22 cellular contexts compared by ENCODE assay signal in genomic region chr10:133156674-133157579, GRCh38. TPM values are rescaled to one million over a fixed set of nuclear protein-coding genes. Genes with fewer than 3 reads are reported as not detected.
DNase-seq lines count a peak whose midpoint lies in the region; ATAC-seq, FAIRE-seq and TF ChIP-seq lines count a peak whose summit lies in the region.
"Had no signal": no experiment of that assay in that cellular context is flagged by ENCODE, and none has a peak within 500 bp of the region (broad histone marks: within the 10 kb centered on the region; RNA-seq: fewer than 3 reads in every experiment).

No MANE protein-coding gene starts in this region.

- TF ChIP-seq CTCF in fibroblast of villous mesenchyme (IDR thresholded peaks at IDR 0.05; ENCODE audit: insufficient read depth, low read depth, low read length) (no peak), osteoblast (IDR thresholded peaks at IDR 0.05; ENCODE audit: extremely low read depth, low read depth, low read length) (no peak), hepatocyte (IDR thresholded peaks at IDR 0.05; ENCODE audit: poor library complexity) (no peak)

- no peaks in the 10 kb centered on the region for H3K36me3 ChIP-seq in adipocyte (ENCODE audit: control insufficient read depth, insufficient read depth, low read length, severe bottlenecking)
- no peaks in the 10 kb centered on the region for H3K36me3 ChIP-seq in osteoblast (ENCODE audit: insufficient read depth, low read length)
- H3K36me3 ChIP-seq in hepatocyte (replicated peaks; ENCODE audit: insufficient read depth, low read depth): no peaks in the 10 kb centered on the region
- H3K36me3 ChIP-seq: adrenal gland, thyroid gland had no signal

- H3K9ac ChIP-seq in adipocyte (ENCODE audit: low read length): no peak overlapping the region

- H3K4me2 ChIP-seq in osteoblast (ENCODE audit: insufficient read depth, low read length) (no peak overlapping the region), hepatocyte (no peak overlapping the region)

- H3K79me2 ChIP-seq in osteoblast (ENCODE audit: insufficient read depth, low read length) (no peaks in the 10 kb centered on the region), hepatocyte (no peaks in the 10 kb centered on the region)

- ATAC-seq in GM19023 (IDR thresholded peaks at IDR 0.05; ENCODE audit: unreplicated experiment): no peak
- ATAC-seq: WTC11 had no signal

- peaks cover 4% of the 10 kb centered on the region for H3K4me1 ChIP-seq in adipocyte (ENCODE audit: control insufficient read depth, insufficient read depth, low read length)
- H3K4me1 ChIP-seq in osteoblast (ENCODE audit: insufficient read depth, low read length): no peaks in the 10 kb centered on the region
- peaks cover 22% of the 10 kb centered on the region for H3K4me1 ChIP-seq in hepatocyte (ENCODE audit: insufficient read depth)

- peak; percentile 78 for FAIRE-seq in GM12892 (lab: Jason Lieb, UNC)

- H3K4me3 ChIP-seq in adipocyte (ENCODE audit: low read length): no peak overlapping the region
- no peak overlapping the region for H3K4me3 ChIP-seq in fibroblast of villous mesenchyme (ENCODE audit: low read depth, low read length)
- H3K4me3 ChIP-seq in osteoblast (ENCODE audit: insufficient read depth, low read length): no peak overlapping the region
- H3K4me3 ChIP-seq in hepatocyte: no peak overlapping the region
- H3K4me3 ChIP-seq: adrenal gland, thyroid gland had no signal

- H3K9me2 ChIP-seq in hepatocyte (replicated peaks; ENCODE audit: insufficient read depth): no peaks in the 10 kb centered on the region

- H3K9me3 ChIP-seq in adipocyte (ENCODE audit: control insufficient read depth, low read length) (no peaks in the 10 kb centered on the region), osteoblast (ENCODE audit: low read depth, low read length) (no peaks in the 10 kb centered on the region), hepatocyte (ENCODE audit: low read depth) (no peaks in the 10 kb centered on the region)
- H3K9me3 ChIP-seq: adrenal gland, thyroid gland had no signal

- DNase-seq in GM12892 (ENCODE audit: insufficient read length) (no peak), adipocyte (ENCODE audit: low read depth) (peak; percentile 23), fibroblast of villous mesenchyme (ENCODE audit: low read depth) (peak; percentile 61), osteoblast (ENCODE audit: insufficient read length, low spot score, missing footprints) (peak; percentile 89), SK-N-DZ (ENCODE audit: low spot score) (no peak), hepatocyte (ENCODE audit: low spot score) (no peak)
- DNase-seq: activated CD8-positive, alpha-beta memory T cell treated with anti-CD3 and anti-CD28 coated beads, Interleukin-2, amount 50 U/mL, for 48 hours; dermis blood vessel endothelial cell; DMS53; GF-D8; GOT3; MM.1S; NCI-H146; NCI-H524; stimulated activated CD4-positive, alpha-beta T cell treated with anti-CD3 and anti-CD28 coated beads, Interleukin-4, amount 100 ng/mL, for 4 hours; T1000; thyroid gland had no signal

- H3K27ac ChIP-seq in osteoblast (ENCODE audit: low read depth, low read length) (no peak overlapping the region), hepatocyte (no peak overlapping the region)
- H3K27ac ChIP-seq: adrenal gland, thyroid gland had no signal

- 79% methylated on average over 24 of the region's 24 CpGs for WGBS in hepatocyte (ENCODE audit: low lambda C conversion rate, missing lambda C conversion rate)

- no peak for TF ChIP-seq POLR2A in GM12892 (IDR thresholded peaks at IDR 0.05; ENCODE audit: low read depth, low read length)

- peaks cover 64% of the 10 kb centered on the region for H3K27me3 ChIP-seq in adipocyte (replicated peaks; ENCODE audit: control insufficient read depth, insufficient read depth, low read length)
- H3K27me3 ChIP-seq in osteoblast (ENCODE audit: insufficient read depth, low read length): peaks cover 17% of the 10 kb centered on the region
- no peaks in the 10 kb centered on the region for H3K27me3 ChIP-seq in hepatocyte
- H3K27me3 ChIP-seq: adrenal gland, thyroid gland had no signal

- H2AFZ ChIP-seq in osteoblast (ENCODE audit: low read length) (no peak overlapping the region), hepatocyte (no peak overlapping the region)

- H4K20me1 ChIP-seq in osteoblast (ENCODE audit: insufficient read depth, low read length) (no peaks in the 10 kb centered on the region), hepatocyte (ENCODE audit: insufficient read depth, poor library complexity, severe bottlenecking) (peaks cover 3% of the 10 kb centered on the region)

RNA-seq across cellular contexts. Expression of gene KNDC1, which starts 3.1 kb away (rescaled TPM):
- polyA plus RNA-seq in GM12892 (2012; ENCODE audit: missing spikeins): 0.04 TPM
- total RNA-seq in fibroblast of villous mesenchyme: 1.9 and 5.6 TPM in 2 replicates
- under 0.01 TPM in 1 of 2 replicates, not detected in the other for total RNA-seq in osteoblast
- 0.07 and 0.33 TPM in 2 replicates for polyA plus RNA-seq in SK-N-DZ (2014; cell fraction: cytosol; rRNA removed)
- polyA plus RNA-seq in SK-N-DZ (2014; cell fraction: nucleus; rRNA removed): 0.17 and 0.31 TPM in 2 replicates
- 3.8 and 13.4 TPM in 2 replicates for total RNA-seq in hepatocyte
- polyA plus RNA-seq in hepatocyte: 4.0 and 4.3 TPM in 2 replicates
- total RNA-seq: dermis blood vessel endothelial cell, endothelial cell of umbilical vein, RPMI7951 had no signal
- polyA plus RNA-seq: endothelial cell of umbilical vein had no signal

Comparison
In these comparisons a context has a peak if more than half of its experiments do, and no peak if none do; other contexts are left out.
1. DNase-seq: peak in adipocyte (single experiment), fibroblast of villous mesenchyme (single experiment) and osteoblast (single experiment); none in GM12892 (single experiment), SK-N-DZ (single experiment) and hepatocyte (single experiment).